ENCODE assay signal across 8 cellular contexts in genomic region chr15:83067638-83067962, GRCh38. TPM values are rescaled to one million over a fixed set of nuclear protein-coding genes. Genes with fewer than 3 reads are reported as not detected.
DNase-seq lines count a peak whose midpoint lies in the region; ATAC-seq, FAIRE-seq and TF ChIP-seq lines count a peak whose summit lies in the region.

No MANE protein-coding gene starts in this region.

- H3K36me3 ChIP-seq in gastrocnemius medialis = no peaks in the 10 kb centered on the region

- intact Hi-C loops in gastrocnemius medialis (cut with DNase I; ENCODE audit: low total_unique reads) = loop anchor here (5.0 kb wide), 1 partner anchor 260 kb away; the partner anchor contains the start of genes FSD2 and WHAMM

- no peak for TF ChIP-seq CTCF in GM12875 (IDR thresholded peaks at IDR 0.05; ENCODE audit: borderline replicate concordance, insufficient read depth, low read depth, low read length)
- no peak for TF ChIP-seq CTCF in WI38 (IDR thresholded peaks at IDR 0.05; ENCODE audit: low read depth, low read length)
- no peak for TF ChIP-seq CTCF in foreskin fibroblast (IDR thresholded peaks at IDR 0.05; ENCODE audit: low read depth, low read length)
- TF ChIP-seq CTCF in gastrocnemius medialis (IDR thresholded peaks at IDR 0.05 in 4 of 5, conservative IDR thresholded peaks at IDR 0.05 in 1 of 5) = no peak

- in situ Hi-C loops in gastrocnemius medialis (cut with MboI; ENCODE audit: low sequenced_read_pairs in 4 of 4) = no loop called here

- H3K4me1 ChIP-seq in gastrocnemius medialis = peaks cover 27 to 34% of the 10 kb centered on the region in 2 donors

- no peaks in the 10 kb centered on the region for H3K9me3 ChIP-seq in gastrocnemius medialis

- ATAC-seq in gastrocnemius medialis = no peak
- ATAC-seq in GM21825 (IDR thresholded peaks at IDR 0.05; ENCODE audit: unreplicated experiment) = no peak
- no peak for ATAC-seq in HG03520 (IDR thresholded peaks at IDR 0.05; ENCODE audit: unreplicated experiment)

- no peak for FAIRE-seq in RCC 7860 (lab: Jason Lieb, UNC)

- H3K27me3 ChIP-seq in gastrocnemius medialis = no peaks in the 10 kb centered on the region

- H3K4me3 ChIP-seq in GM12875 (ENCODE audit: low read depth, low read length) (peak overlapping the region; percentile 94), WI38 (ENCODE audit: low read depth, low read length) (peak overlapping the region; percentile 82), foreskin fibroblast (ENCODE audit: low read depth in 1 of 2, low read length in 2 of 2) (peak overlapping the region; percentile 93 to 95), gastrocnemius medialis (peak overlapping the region; percentile 78 to 84 (median 80))

- DNase-seq in foreskin fibroblast (no peak), gastrocnemius medialis (no peak), NCI-H510A treated with DMSO at 0.1 percent for 48 hours (lab: John Stamatoyannopoulos, UW) (no peak), RCC 7860 (ENCODE audit: low spot score) (no peak)

- H3K27ac ChIP-seq in gastrocnemius medialis = peak overlapping the region; percentile 87 to 98 (median 96)

- TF ChIP-seq POLR2A in gastrocnemius medialis (IDR thresholded peaks at IDR 0.05) = no peak

RNA-seq across cellular contexts. Expression of gene BTBD1, which starts 0.5 kb away (rescaled TPM):
- 100 to 1,000 TPM; 229 to 408 (median 342) TPM for total RNA-seq in gastrocnemius medialis

RNA-seq across cellular contexts. Expression of gene TM6SF1, which starts 39.8 kb away (rescaled TPM):
- total RNA-seq in gastrocnemius medialis = 10 to 100 TPM in 3 of 4 donors, 1 to 10 TPM in 1; 7.1 to 49.1 (median 13.7) TPM

RNA-seq across cellular contexts. Expression of gene C15orf40, which starts 56.2 kb away (rescaled TPM):
- total RNA-seq in gastrocnemius medialis = 10 to 100 TPM in 2 of 4 donors, 1 to 10 TPM in 2; 5.9 to 14.6 (median 9.5) TPM
